ENCODE assay signal across 16 cellular contexts in genomic region chr15:33148129-33148850, GRCh38. TPM values are rescaled to one million over a fixed set of nuclear protein-coding genes. Genes with fewer than 3 reads are reported as not detected.
DNase-seq lines count a peak whose midpoint lies in the region; ATAC-seq and TF ChIP-seq lines count a peak whose summit lies in the region.
"Had no signal": no experiment of that assay in that cellular context is flagged by ENCODE, and none has a peak within 500 bp of the region (broad histone marks: within the 10 kb centered on the region; RNA-seq: fewer than 3 reads in every experiment).

No MANE protein-coding gene starts in this region.

- peaks cover 0 to 3% (median 0%) of the 10 kb centered on the region in 8 donors for H3K9me3 Mint-ChIP-seq in CD4-positive, alpha-beta memory T cell
- H3K9me3 Mint-ChIP-seq in activated B cell treated with CpG ODN at 0.5 μM for 24 hours = no peaks in the 10 kb centered on the region

- POLR2A ChIA-PET in CD4-positive, alpha-beta memory T cell (lab: Charles Lee; ENCODE audit: partially characterized antibody) = no interaction called here
- POLR2A ChIA-PET in activated B cell treated with CpG ODN at 0.5 μM for 24 hours (lab: Charles Lee) = no interaction called here

- TF ChIP-seq EP300 in gastroesophageal sphincter (IDR thresholded peaks at IDR 0.05) = no peak

- H4K20me1 ChIP-seq in Loucy (ENCODE audit: insufficient read depth, low read length, poor library complexity, severe bottlenecking) = no peaks in the 10 kb centered on the region

- H3K27me3 Mint-ChIP-seq in CD4-positive, alpha-beta memory T cell = peaks cover 2 to 5% of the 10 kb centered on the region in 2 donors
- H3K27me3 Mint-ChIP-seq in activated B cell treated with CpG ODN at 0.5 μM for 24 hours = no peaks in the 10 kb centered on the region

- peaks cover 8% of the 10 kb centered on the region for H3K4me1 ChIP-seq in CD4-positive, alpha-beta memory T cell (ENCODE audit: insufficient read depth, low read length)
- H3K4me1 ChIP-seq in Loucy (ENCODE audit: insufficient read depth, low read length, poor library complexity, severe bottlenecking) (peaks cover 48% of the 10 kb centered on the region), mononuclear cell (ENCODE audit: insufficient read depth, low read length) (peaks cover 41% of the 10 kb centered on the region), uterus (no peaks in the 10 kb centered on the region), gastroesophageal sphincter (no peaks in the 10 kb centered on the region)
- H3K4me1 ChIP-seq: left ventricle myocardium inferior, sigmoid colon, stomach had no signal

- peaks cover 18% of the 10 kb centered on the region for H3K79me2 ChIP-seq in Loucy (ENCODE audit: insufficient read depth, low read length)
- H3K79me2 ChIP-seq: hepatocyte had no signal

- no peak for ATAC-seq in activated B cell treated with CpG ODN at 0.5 μM for 24 hours (ENCODE audit: low read depth)
- no peak for ATAC-seq in GM18517 (IDR thresholded peaks at IDR 0.05; ENCODE audit: unreplicated experiment)
- no peak for ATAC-seq in gastroesophageal sphincter
- ATAC-seq: esophagus mucosa had no signal

- intact Hi-C loops in CD4-positive, alpha-beta memory T cell (cut with micrococcal nuclease) = no loop called here
- intact Hi-C loops in activated B cell treated with CpG ODN at 0.5 μM for 24 hours (cut with micrococcal nuclease) = no loop called here
- intact Hi-C loops in uterus (cut with DNase I; ENCODE audit: low total_unique reads) = no loop called here

- H3K9ac ChIP-seq in Loucy (ENCODE audit: low read depth, low read length, poor library complexity, severe bottlenecking) = peak overlapping the region; percentile 77

- H3K36me3 Mint-ChIP-seq in CD4-positive, alpha-beta memory T cell = no peaks in the 10 kb centered on the region
- no peaks in the 10 kb centered on the region for H3K36me3 Mint-ChIP-seq in activated B cell treated with CpG ODN at 0.5 μM for 24 hours (ENCODE audit: low read depth)

- no peak for TF ChIP-seq POLR2A in uterus (IDR thresholded peaks at IDR 0.05)
- no peak for TF ChIP-seq POLR2A in gastroesophageal sphincter (IDR thresholded peaks at IDR 0.05)

- no peaks in the 10 kb centered on the region for H3K36me3 ChIP-seq in CD4-positive, alpha-beta memory T cell (ENCODE audit: insufficient read depth, low read length)
- H3K36me3 ChIP-seq in Loucy (ENCODE audit: insufficient read depth, low read length) (no peaks in the 10 kb centered on the region), uterus (no peaks in the 10 kb centered on the region), gastroesophageal sphincter (no peaks in the 10 kb centered on the region)
- H3K36me3 ChIP-seq: left ventricle myocardium inferior, neutrophil, sigmoid colon, stomach had no signal

- peak overlapping the region in 3 of 7 donors; percentile 37 to 86 (median 42) for H3K27ac Mint-ChIP-seq in CD4-positive, alpha-beta memory T cell
- H3K27ac Mint-ChIP-seq in activated B cell treated with CpG ODN at 0.5 μM for 24 hours = no peak overlapping the region

- WGBS in gastroesophageal sphincter (ENCODE audit: low coverage in 1 of 2), 2 donors = 67 to 78% methylated on average over 9 of the region's 9 CpGs

- no peaks in the 10 kb centered on the region for H3K27me3 ChIP-seq in CD4-positive, alpha-beta memory T cell (ENCODE audit: insufficient read depth, low read length)
- H3K27me3 ChIP-seq in Loucy (ENCODE audit: insufficient read depth, low read length, poor library complexity, severe bottlenecking) = no peaks in the 10 kb centered on the region
- H3K27me3 ChIP-seq in mononuclear cell (ENCODE audit: insufficient read depth, low read length) = no peaks in the 10 kb centered on the region
- no peaks in the 10 kb centered on the region for H3K27me3 ChIP-seq in uterus
- H3K27me3 ChIP-seq in gastroesophageal sphincter = no peaks in the 10 kb centered on the region
- H3K27me3 ChIP-seq: hepatocyte, sigmoid colon had no signal

- peaks cover 7 to 24% (median 10%) of the 10 kb centered on the region in 4 donors for H3K4me1 Mint-ChIP-seq in CD4-positive, alpha-beta memory T cell
- H3K4me1 Mint-ChIP-seq in activated B cell treated with CpG ODN at 0.5 μM for 24 hours = peaks cover 13% of the 10 kb centered on the region

- TF ChIP-seq CTCF in Loucy (conservative IDR thresholded peaks at IDR 0.05; ENCODE audit: low read length) (no peak), activated B cell treated with CpG ODN at 0.5 μM for 24 hours (IDR thresholded peaks at IDR 0.05) (no peak), uterus (IDR thresholded peaks at IDR 0.05) (no peak), gastroesophageal sphincter (IDR thresholded peaks at IDR 0.05) (no peak)

- H3K9me2 ChIP-seq in Loucy (replicated peaks; ENCODE audit: low read depth, low read length) = no peaks in the 10 kb centered on the region

- no peaks in the 10 kb centered on the region for H3K9me3 ChIP-seq in CD4-positive, alpha-beta memory T cell (ENCODE audit: control insufficient read depth in 1 of 2, low read length in 2 of 2)
- no peaks in the 10 kb centered on the region for H3K9me3 ChIP-seq in Loucy (ENCODE audit: insufficient read depth, low read depth, low read length)
- H3K9me3 ChIP-seq in mononuclear cell (ENCODE audit: low read depth, low read length) = no peaks in the 10 kb centered on the region
- H3K9me3 ChIP-seq in uterus = no peaks in the 10 kb centered on the region
- H3K9me3 ChIP-seq in gastroesophageal sphincter = no peaks in the 10 kb centered on the region
- H3K9me3 ChIP-seq: left ventricle myocardium inferior, neutrophil, sigmoid colon, stomach had no signal

- CTCF ChIA-PET in CD4-positive, alpha-beta memory T cell (lab: Charles Lee; ENCODE audit: partially characterized antibody) = no interaction called here
- CTCF ChIA-PET in activated B cell treated with CpG ODN at 0.5 μM for 24 hours (lab: Charles Lee) = no interaction called here

- peak in 2 of 5 donors; percentile 4 to 18 for DNase-seq in CD4-positive, alpha-beta memory T cell
- DNase-seq in activated B cell treated with CpG ODN at 0.5 μM for 24 hours (no peak), uterus (no peak)
- DNase-seq: activated CD4-positive, alpha-beta T cell treated with anti-CD3 and anti-CD28 coated beads, Interleukin-2, amount 50 U/mL, for 48 hours; left ventricle myocardium inferior; NCI-H2171; sigmoid colon; stomach had no signal

- H3K4me3 ChIP-seq in CD4-positive, alpha-beta memory T cell (ENCODE audit: low read length in 2 of 2) = no peak overlapping the region
- H3K4me3 ChIP-seq in Loucy (ENCODE audit: low read length, poor library complexity, severe bottlenecking) (peak overlapping the region; percentile 86), mononuclear cell (ENCODE audit: low read length) (peak overlapping the region; percentile 9), uterus (no peak overlapping the region), gastroesophageal sphincter (no peak overlapping the region)
- H3K4me3 ChIP-seq: hepatocyte, left ventricle myocardium inferior, sigmoid colon, SK-N-MC, stomach had no signal

- H3K4me3 Mint-ChIP-seq in CD4-positive, alpha-beta memory T cell = peak overlapping the region in 7 of 8 donors; percentile 12 to 76 (median 69)
- H3K4me3 Mint-ChIP-seq in activated B cell treated with CpG ODN at 0.5 μM for 24 hours = peak overlapping the region; percentile 11

- peak overlapping the region; percentile 88 for H3K4me2 ChIP-seq in Loucy (ENCODE audit: low read depth, low read length, poor library complexity, severe bottlenecking)
- H3K4me2 ChIP-seq: hepatocyte had no signal

- H3F3A ChIP-seq in Loucy (ENCODE audit: low read depth) = no peaks in the 10 kb centered on the region

- no peak overlapping the region for H3K27ac ChIP-seq in CD4-positive, alpha-beta memory T cell (ENCODE audit: low read depth, low read length)
- H3K27ac ChIP-seq in uterus (no peak overlapping the region), gastroesophageal sphincter (no peak overlapping the region)
- H3K27ac ChIP-seq: hepatocyte, left ventricle myocardium inferior, neutrophil, sigmoid colon, SK-N-MC, stomach had no signal

- peak overlapping the region; percentile 72 for H2AFZ ChIP-seq in Loucy (ENCODE audit: low read length)
- H2AFZ ChIP-seq: hepatocyte had no signal

RNA-seq across cellular contexts. Expression of gene FMN1, which starts 46.2 kb away (rescaled TPM):
- under 1 TPM; 0.67 to 0.84 TPM for total RNA-seq in CD4-positive, alpha-beta memory T cell
- polyA plus RNA-seq in CD4-positive, alpha-beta memory T cell = under 1 TPM; 0.02 to 0.09 TPM
- total RNA-seq in activated B cell treated with CpG ODN at 0.5 μM for 24 hours = 0.69 and 0.80 TPM in 2 replicates
- 31.2 TPM for total RNA-seq in mononuclear cell
- 1 to 10 TPM; 1.3 to 9.3 (median 5.0) TPM for total RNA-seq in uterus
- 10 to 100 TPM in 2 of 4 donors, 1 to 10 TPM in 2; 5.1 to 13.3 (median 9.0) TPM for total RNA-seq in gastroesophageal sphincter

Comparison
In these comparisons a context has a peak if more than half of its experiments do, and no peak if none do; other contexts are left out.
1. H3K4me3 ChIP-seq: peak in Loucy (single experiment) and mononuclear cell (single experiment); none in CD4-positive, alpha-beta memory T cell (0 of 2), uterus (0 of 2) and gastroesophageal sphincter (0 of 2).